In the genomic region with DNA sequence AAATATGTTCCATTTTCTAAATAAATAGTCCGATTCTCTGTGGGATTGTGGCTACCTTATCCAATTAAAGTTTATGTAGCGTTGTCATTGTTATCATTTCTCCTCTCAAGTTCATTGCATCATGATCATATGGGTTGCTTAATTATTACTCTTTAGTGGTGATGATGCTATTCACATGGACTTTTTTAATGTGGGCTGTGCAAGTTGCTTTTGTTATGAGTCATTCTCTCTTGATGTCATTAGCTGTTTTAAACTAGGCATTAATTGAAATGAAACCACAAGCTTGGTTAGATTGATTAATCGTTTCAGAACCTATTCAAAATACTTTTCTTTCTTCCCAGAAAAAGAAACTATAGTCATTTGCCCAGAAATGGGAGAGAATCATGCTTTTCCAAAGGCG, we compare ENCODE assay signal across 10 cellular contexts. TPM values are rescaled to one million over a fixed set of nuclear protein-coding genes. Genes with fewer than 3 reads are reported as not detected.
A peak's percentile ranks its signal among the peaks of the same experiment; 100 is the strongest.
DNase-seq lines count a peak whose midpoint lies in the region; ATAC-seq, FAIRE-seq and TF ChIP-seq lines count a peak whose summit lies in the region.
"Had no signal": no experiment of that assay in that cellular context is flagged by ENCODE, and none has a peak within 500 bp of the region (broad histone marks: within the 10 kb centered on the region; RNA-seq: fewer than 3 reads in every experiment).

No MANE protein-coding gene starts in this region.

- CTCF ChIA-PET in GM12878 (lab: Yijun Ruan, JAX): no interaction called here

- no TSS peak for BruUV-seq in GM12878 (replicated peaks; lab: Mats Ljungman, UMichigan)

- H3K4me3 ChIP-seq in GM12878 (no peak overlapping the region), endodermal cell (ENCODE audit: low read length) (no peak overlapping the region)

- no peak overlapping the region for H2AFZ ChIP-seq in GM12878 (ENCODE audit: control insufficient read depth, low read depth, low read length)

- TF ChIP-seq RAD21 in GM12878 (IDR thresholded peaks at IDR 0.05; ENCODE audit: insufficient read depth, low read depth, low read length): no peak

- H3K27ac ChIP-seq in GM12878 (ENCODE audit: control insufficient read depth, insufficient read depth) (no peak overlapping the region), endodermal cell (ENCODE audit: low read depth, low read length) (no peak overlapping the region)

- WGBS in GM12878 (ENCODE audit: insufficient coverage, insufficient replicate concordance, low lambda C conversion rate, missing lambda C conversion rate): 20% methylated on average over 4 of the region's 4 CpGs
- WGBS in endodermal cell (ENCODE audit: insufficient coverage in 1 of 2, insufficient read length in 1 of 2), 2 experiments: 90% methylated on average over 3 of the region's 4 CpGs; no CpG with 5 or more reads in 1 of the 2 experiments

- H3K9ac ChIP-seq in GM12878 (ENCODE audit: control insufficient read depth, insufficient read depth, low read length) (no peak overlapping the region), endodermal cell (ENCODE audit: extremely low read depth, low read length, poor library complexity, severe bottlenecking) (no peak overlapping the region)

- SMC1A ChIA-PET in GM12878 (lab: Charles Lee; ENCODE audit: uncharacterized antibody, unreplicated experiment): no interaction called here

- FAIRE-seq in GM12878 (lab: Jason Lieb, UNC): no peak
- FAIRE-seq: small intestine had no signal

- no peak for TF ChIP-seq POLR2A in GM12878 (IDR thresholded peaks at IDR 0.05; ENCODE audit: low read depth, low read length)

- TF ChIP-seq CTCF in GM12878 (IDR thresholded peaks at IDR 0.05 in 2 of 3, conservative IDR thresholded peaks at IDR 0.05 in 1 of 3; ENCODE audit: control insufficient read depth in 2 of 3, extremely low read depth in 1 of 3, insufficient read depth in 1 of 3, low read depth in 3 of 3, low read length in 3 of 3) (no peak), endodermal cell (conservative IDR thresholded peaks at IDR 0.05) (no peak)

- H3K79me2 ChIP-seq in GM12878 (ENCODE audit: control insufficient read depth, insufficient read depth, low read length): no peaks in the 10 kb centered on the region

- no peaks in the 10 kb centered on the region for H3K27me3 Mint-ChIP-seq in activated T-helper 2 cell treated with anti-CD3 and anti-CD28 coated beads, Interferon-gamma antibody, Interleukin-2, Interleukin-4, amounts not matched to agents 10 μg/mL and 5 μg/mL and 100 μg/mL, durations not matched to agents 14 hours and 24 hours and 36 hours (ENCODE audit: low read depth)
- no peaks in the 10 kb centered on the region for H3K27me3 Mint-ChIP-seq in endodermal cell (ENCODE audit: insufficient read depth)

- DNase-seq in Caki2 (ENCODE audit: low read depth) (peak; percentile 83), M059J (ENCODE audit: low read depth) (peak; percentile 85), GM12878 (ENCODE audit: low read depth, low spot score) (no peak), kidney tubule cell (ENCODE audit: low spot score) (peak; percentile 91), endodermal cell (no peak), KG1 (lab: John Stamatoyannopoulos, UW) (no peak)
- no peak for DNase-seq in activated T-helper 2 cell treated with anti-CD3 and anti-CD28 coated beads, Interferon-gamma antibody, Interleukin-2, Interleukin-4, amounts not matched to agents 10 μg/mL and 5 μg/mL and 100 μg/mL, durations not matched to agents 14 hours and 24 hours and 36 hours (ENCODE audit: low spot score)
- DNase-seq in NK-92 treated with Interleukin-12 subunit alpha and Interleukin-12 subunit beta, amount 100 ng/mL, for 24 hours (lab: John Stamatoyannopoulos, UW): no peak
- DNase-seq: DND-41, small intestine had no signal

- in situ Hi-C loops in Caki2 (cut with HindIII; ENCODE audit: low pct_unique_long_range_greater_than_20kb, low sequenced_read_pairs) (no loop called here), GM12878 (cut with MboI) (no loop called here)

- POLR2A ChIA-PET in GM12878 (lab: Charles Lee): no interaction called here

- H3K4me2 ChIP-seq in GM12878 (ENCODE audit: control insufficient read depth, insufficient read depth): no peak overlapping the region

- ATAC-seq in GM12878: peak; percentile 74

- peaks cover 2% of the 10 kb centered on the region for H3K4me1 Mint-ChIP-seq in activated T-helper 2 cell treated with anti-CD3 and anti-CD28 coated beads, Interferon-gamma antibody, Interleukin-2, Interleukin-4, amounts not matched to agents 10 μg/mL and 5 μg/mL and 100 μg/mL, durations not matched to agents 14 hours and 24 hours and 36 hours (ENCODE audit: low read depth)
- peaks cover 61% of the 10 kb centered on the region for H3K4me1 Mint-ChIP-seq in endodermal cell

- H3K36me3 Mint-ChIP-seq in activated T-helper 2 cell treated with anti-CD3 and anti-CD28 coated beads, Interferon-gamma antibody, Interleukin-2, Interleukin-4, amounts not matched to agents 10 μg/mL and 5 μg/mL and 100 μg/mL, durations not matched to agents 14 hours and 24 hours and 36 hours (ENCODE audit: low read depth): no peaks in the 10 kb centered on the region
- H3K36me3 Mint-ChIP-seq in endodermal cell (ENCODE audit: low read depth): no peaks in the 10 kb centered on the region

- TF ChIP-seq EP300 in GM12878 (IDR thresholded peaks at IDR 0.05; ENCODE audit: borderline replicate concordance in 1 of 2, control insufficient read depth in 1 of 2, low read depth in 2 of 2, low read length in 2 of 2): peak in 1 of 2 experiments; percentile 46; a peak in 1 of 4 replicates

- no peaks in the 10 kb centered on the region for H3K9me3 ChIP-seq in GM12878 (replicated peaks; ENCODE audit: control insufficient read depth, insufficient read depth, low read length)
- H3K9me3 ChIP-seq in endodermal cell (ENCODE audit: control insufficient read depth, low read length): no peaks in the 10 kb centered on the region

- H3K4me3 Mint-ChIP-seq in activated T-helper 2 cell treated with anti-CD3 and anti-CD28 coated beads, Interferon-gamma antibody, Interleukin-2, Interleukin-4, amounts not matched to agents 10 μg/mL and 5 μg/mL and 100 μg/mL, durations not matched to agents 14 hours and 24 hours and 36 hours (ENCODE audit: low read depth): no peak overlapping the region
- H3K4me3 Mint-ChIP-seq in endodermal cell: no peak overlapping the region

- RAD21 ChIA-PET in GM12878 (lab: Charles Lee; ENCODE audit: unreplicated experiment): no interaction called here

- H3K4me1 ChIP-seq in GM12878 (ENCODE audit: control insufficient read depth, insufficient read depth, low read length): no peaks in the 10 kb centered on the region
- H3K4me1 ChIP-seq in endodermal cell (ENCODE audit: control insufficient read depth, insufficient read depth, low read length): no peaks in the 10 kb centered on the region

- no peaks in the 10 kb centered on the region for H3K9me3 Mint-ChIP-seq in activated T-helper 2 cell treated with anti-CD3 and anti-CD28 coated beads, Interferon-gamma antibody, Interleukin-2, Interleukin-4, amounts not matched to agents 10 μg/mL and 5 μg/mL and 100 μg/mL, durations not matched to agents 14 hours and 24 hours and 36 hours
- H3K9me3 Mint-ChIP-seq in endodermal cell: peaks cover 2% of the 10 kb centered on the region

- no peaks in the 10 kb centered on the region for H3K27me3 ChIP-seq in GM12878 (replicated peaks in 1 of 2; ENCODE audit: control insufficient read depth in 2 of 2, insufficient read depth in 2 of 2, low read length in 1 of 2)
- H3K27me3 ChIP-seq in endodermal cell (ENCODE audit: control insufficient read depth, insufficient read depth, low read length, poor library complexity, severe bottlenecking): no peaks in the 10 kb centered on the region

- H3K36me3 ChIP-seq in GM12878 (ENCODE audit: control insufficient read depth in 2 of 2, insufficient read depth in 2 of 2, low read length in 1 of 2) (no peaks in the 10 kb centered on the region), endodermal cell (ENCODE audit: control insufficient read depth, insufficient read depth, low read length) (no peaks in the 10 kb centered on the region)

- H3K27ac Mint-ChIP-seq in activated T-helper 2 cell treated with anti-CD3 and anti-CD28 coated beads, Interferon-gamma antibody, Interleukin-2, Interleukin-4, amounts not matched to agents 10 μg/mL and 5 μg/mL and 100 μg/mL, durations not matched to agents 14 hours and 24 hours and 36 hours: no peak overlapping the region
- H3K27ac Mint-ChIP-seq in endodermal cell: no peak overlapping the region

- intact Hi-C loops in GM12878 (cut with micrococcal nuclease; ENCODE audit: unreplicated experiment): no loop called here
- intact Hi-C loops in activated T-helper 2 cell treated with anti-CD3 and anti-CD28 coated beads, Interferon-gamma antibody, Interleukin-2, Interleukin-4, amounts not matched to agents 10 μg/mL and 5 μg/mL and 100 μg/mL, durations not matched to agents 14 hours and 24 hours and 36 hours (cut with micrococcal nuclease): no loop called here

- no peaks in the 10 kb centered on the region for H4K20me1 ChIP-seq in GM12878 (ENCODE audit: control insufficient read depth, insufficient read depth)

TF ChIP-seq in GM12878, 131 proteins besides CTCF, POLR2A, EP300 and RAD21 (continues in another document):
- peak; percentile 27; the same call in 1 of the 2 replicates for TF ChIP-seq BCL11A (IDR thresholded peaks at IDR 0.05; ENCODE audit: low read depth, low read length)

RNA-seq across cellular contexts. Expression of a gene that starts 38.2 kb away (rescaled TPM):
- total RNA-seq in Caki2 (2014; rRNA removed; shearing (Covaris generic); ENCODE audit: low replicate concordance): 2.4 TPM in 2 replicates
- total RNA-seq in M059J (2014; rRNA removed; shearing (Covaris generic)): 5.1 and 7.5 TPM in 2 replicates
- total RNA-seq in GM12878 (2013; cell fraction: nucleolus; rRNA removed): not detected in 2 replicates
- total RNA-seq in GM12878 (2014; rRNA removed): under 0.01 TPM in 1 of 2 replicates, not detected in the other
- total RNA-seq in GM12878 (2014; rRNA removed; fragmentation: Illumina TruSeq; extraction: Trizol): under 0.01 TPM in 1 of 2 replicates, not detected in the other
- not detected in 2 replicates for total RNA-seq in GM12878 (2021)
- not detected for polyA plus RNA-seq in GM12878 (2011; ENCODE audit: low read depth)
- 0.07 TPM in 2 replicates for polyA plus RNA-seq in GM12878 (2011; rRNA removed)
- 0.03 and 0.07 TPM in 2 replicates for polyA plus RNA-seq in GM12878 (2011; cell fraction: cytosol; rRNA removed)
- polyA plus RNA-seq in GM12878 (2011; cell fraction: nucleus; rRNA removed): 0.12 and 0.19 TPM in 2 replicates
- not detected in 2 replicates for polyA plus RNA-seq in GM12878 (2012)
- polyA plus RNA-seq in GM12878 (2014; fragmentation: Illumina TruSeq; extraction: Trizol): not detected in 2 replicates
- not detected for polyA plus RNA-seq in GM12878 (2014; fragmentation: Nextera tagmentation; extraction: Ambion mirVana)
- polyA plus RNA-seq in GM12878 (2014; rRNA removed): 0.03 TPM in 1 of 2 replicates, not detected in the other
- polyA plus RNA-seq in GM12878 (2016; fragmentation: Nextera tagmentation; extraction: Ambion mirVana): not detected
- 0.07 and 0.10 TPM in 2 replicates for polyA minus RNA-seq in GM12878 (2011; rRNA and poly(A)+ RNA removed)
- 0.10 TPM in 1 of 2 replicates, not detected in the other for polyA minus RNA-seq in GM12878 (2011; cell fraction: cytosol; rRNA and poly(A)+ RNA removed)
- polyA minus RNA-seq in GM12878 (2011; cell fraction: nucleus; rRNA and poly(A)+ RNA removed): 0.10 and 0.12 TPM in 2 replicates
- total RNA-seq in activated T-helper 2 cell treated with anti-CD3 and anti-CD28 coated beads, Interferon-gamma antibody, Interleukin-2, Interleukin-4, amounts not matched to agents 10 μg/mL and 5 μg/mL and 100 μg/mL, durations not matched to agents 14 hours and 24 hours and 36 hours: 3.8 and 8.3 TPM in 2 replicates
- 1 to 10 TPM; 6.0 to 7.3 TPM for total RNA-seq in endodermal cell
- polyA plus RNA-seq in endodermal cell (2013, experiment 1 of 2): 6.5 TPM
- polyA plus RNA-seq in endodermal cell (2013, experiment 2 of 2): 6.1 TPM

Comparison
In these comparisons a context has a peak if more than half of its experiments do, and no peak if none do; other contexts are left out.
1. DNase-seq: peak in Caki2 (single experiment), M059J (single experiment) and kidney tubule cell (single experiment); none in GM12878 (single experiment), activated T-helper 2 cell treated with anti-CD3 and anti-CD28 coated beads, Interferon-gamma antibody, Interleukin-2, Interleukin-4, amounts not matched to agents 10 μg/mL and 5 μg/mL and 100 μg/mL, durations not matched to agents 14 hours and 24 hours and 36 hours (single experiment), endodermal cell (single experiment), KG1 (single experiment) and NK-92 treated with Interleukin-12 subunit alpha and Interleukin-12 subunit beta, amount 100 ng/mL, for 24 hours (single experiment).